Comparison of ENCODE assay signal across 12 cellular contexts in genomic region chr22:45903355-45904149, GRCh38.
DNase-seq lines count a peak whose midpoint lies in the region; ATAC-seq and TF ChIP-seq lines count a peak whose summit lies in the region.
"Had no signal": no experiment of that assay in that cellular context is flagged by ENCODE, and none has a peak within 500 bp of the region (broad histone marks: within the 10 kb centered on the region; RNA-seq: fewer than 3 reads in every experiment).

No MANE protein-coding gene starts in this region.

- peak overlapping the region; percentile 90 for H3K27ac Mint-ChIP-seq in neural progenitor cell
- H3K27ac Mint-ChIP-seq in mesothelial cell of epicardium = no peak overlapping the region

- peaks cover 19 to 42% (median 30%) of the 10 kb centered on the region in 11 experiments for H3K27me3 ChIP-seq in BLaER1 treated with 17β-estradiol and CSF1 and Interleukin-3, amounts not matched to agents 10 nM and 100 nM
- H3K27me3 ChIP-seq in PC-3 (ENCODE audit: low read length) (no peaks in the 10 kb centered on the region), neural progenitor cell (peaks cover 19% of the 10 kb centered on the region)

- DNase-seq in PC-3 = peak; percentile 60
- peak; percentile 55 for DNase-seq in epithelial cell of esophagus (ENCODE audit: low read depth)
- no peak for DNase-seq in neural progenitor cell (ENCODE audit: low spot score)
- DNase-seq in mesothelial cell of epicardium (ENCODE audit: low spot score in 2 of 2, unreplicated experiment in 2 of 2) = no peak
- no peak for DNase-seq in activated naive CD4-positive, alpha-beta T cell (lab: John Stamatoyannopoulos, UW)
- DNase-seq in AML-193 (lab: John Stamatoyannopoulos, UW) = no peak
- DNase-seq: DND-41; NCI-H1092 treated with DMSO at 0.1 percent for 48 hours; SHP77 treated with DMSO at 0.1 percent for 48 hours; stimulated activated CD8-positive, alpha-beta memory T cell treated with anti-CD3 and anti-CD28 coated beads, Interleukin-4, amount 100 ng/mL, for 48 hours had no signal

- POLR2A ChIA-PET in PC-3 (lab: Charles Lee; ENCODE audit: unreplicated experiment) = no interaction called here

- H3K9ac ChIP-seq in BLaER1 treated with 17β-estradiol and CSF1 and Interleukin-3, amounts not matched to agents 10 nM and 100 nM = peak overlapping the region in 3 of 11 experiments; percentile 21 to 32 (median 27); a peak in 3 of 22 replicates
- H3K9ac ChIP-seq in PC-3 (ENCODE audit: low read length) = peak overlapping the region; percentile 12; the same call in 1 of the 2 replicates
- no peak overlapping the region for H3K9ac ChIP-seq in neural progenitor cell

- H2AFZ ChIP-seq in PC-3 (ENCODE audit: low read length) (peak overlapping the region; percentile 59; the same call in 1 of the 2 replicates), neural progenitor cell (replicated peaks) (no peak overlapping the region)

- peak overlapping the region; percentile 58 to 84 (median 71) for H3K4me2 ChIP-seq in BLaER1 treated with 17β-estradiol and CSF1 and Interleukin-3, amounts not matched to agents 10 nM and 100 nM
- H3K4me2 ChIP-seq in PC-3 (ENCODE audit: low read length) (peak overlapping the region; percentile 79), neural progenitor cell (no peak overlapping the region)

- H3K4me1 Mint-ChIP-seq in neural progenitor cell (peaks cover 42% of the 10 kb centered on the region), mesothelial cell of epicardium (peaks cover 4% of the 10 kb centered on the region)

- H3K4me3 Mint-ChIP-seq in neural progenitor cell (no peak overlapping the region), mesothelial cell of epicardium (no peak overlapping the region)

- H3F3A ChIP-seq in PC-3 (ENCODE audit: low read length, unreplicated experiment) (no peaks in the 10 kb centered on the region), neural progenitor cell (ENCODE audit: low read depth) (peaks cover 33% of the 10 kb centered on the region)

- no peak for TF ChIP-seq CTCF in PC-3 (conservative IDR thresholded peaks at IDR 0.05; ENCODE audit: low read depth, low read length)
- no peak for TF ChIP-seq CTCF in epithelial cell of esophagus (IDR thresholded peaks at IDR 0.05; ENCODE audit: insufficient read depth, low read depth, low read length, missing control alignments)
- no peak for TF ChIP-seq CTCF in neural progenitor cell (IDR thresholded peaks at IDR 0.05)
- no peak for TF ChIP-seq CTCF in mesothelial cell of epicardium (IDR thresholded peaks at IDR 0.05; ENCODE audit: unreplicated experiment)

- no peaks in the 10 kb centered on the region for H3K36me3 ChIP-seq in BLaER1 treated with 17β-estradiol and CSF1 and Interleukin-3, amounts not matched to agents 10 nM and 100 nM
- H3K36me3 ChIP-seq in PC-3 (ENCODE audit: low read depth, low read length) = no peaks in the 10 kb centered on the region
- H3K36me3 ChIP-seq in neural progenitor cell = no peaks in the 10 kb centered on the region

- H3K79me2 ChIP-seq in PC-3 (ENCODE audit: low read length) (no peaks in the 10 kb centered on the region), neural progenitor cell (ENCODE audit: low read depth) (no peaks in the 10 kb centered on the region)

- H3K27ac ChIP-seq in BLaER1 treated with 17β-estradiol and CSF1 and Interleukin-3, amounts not matched to agents 10 nM and 100 nM = no peak overlapping the region
- H3K27ac ChIP-seq in PC-3 (ENCODE audit: low read length) (0 out of 2 replicates have a peak overlapping the region, but pooled peaks have one; percentile 23), neural progenitor cell (no peak overlapping the region)

- H3K4me1 ChIP-seq in BLaER1 treated with 17β-estradiol and CSF1 and Interleukin-3, amounts not matched to agents 10 nM and 100 nM = peaks cover 23 to 35% (median 30%) of the 10 kb centered on the region in 10 experiments
- peaks cover 18% of the 10 kb centered on the region for H3K4me1 ChIP-seq in PC-3 (ENCODE audit: insufficient read depth, low read length)
- peaks cover 36% of the 10 kb centered on the region for H3K4me1 ChIP-seq in neural progenitor cell

- H4K20me1 ChIP-seq in BLaER1 treated with 17β-estradiol and CSF1 and Interleukin-3, amounts not matched to agents 10 nM and 100 nM = peaks cover 0 to 53% (median 10%) of the 10 kb centered on the region in 11 experiments; a peak in 10 of 22 replicates
- H4K20me1 ChIP-seq in PC-3 (ENCODE audit: low read length) (no peaks in the 10 kb centered on the region), neural progenitor cell (ENCODE audit: low read depth) (peaks cover 11% of the 10 kb centered on the region)

- no TSS peak for BruUV-seq in PC-3 (replicated peaks; lab: Mats Ljungman, UMichigan)

- intact Hi-C loops in PC-3 (cut with micrococcal nuclease) = no loop called here

- no peaks in the 10 kb centered on the region for H3K9me2 ChIP-seq in PC-3 (replicated peaks; ENCODE audit: low read length)

- no peaks in the 10 kb centered on the region for H3K36me3 Mint-ChIP-seq in neural progenitor cell
- no peaks in the 10 kb centered on the region for H3K36me3 Mint-ChIP-seq in mesothelial cell of epicardium

- no peaks in the 10 kb centered on the region for H3K9me3 ChIP-seq in BLaER1 treated with 17β-estradiol and CSF1 and Interleukin-3, amounts not matched to agents 10 nM and 100 nM (replicated peaks in 1 of 11)
- H3K9me3 ChIP-seq in PC-3 (ENCODE audit: low read length) (no peaks in the 10 kb centered on the region), neural progenitor cell (ENCODE audit: low read depth) (no peaks in the 10 kb centered on the region)

- H3K9me3 Mint-ChIP-seq in neural progenitor cell (no peaks in the 10 kb centered on the region), mesothelial cell of epicardium (no peaks in the 10 kb centered on the region)

- H3K4me3 ChIP-seq in BLaER1 treated with 17β-estradiol and CSF1 and Interleukin-3, amounts not matched to agents 10 nM and 100 nM = 0 out of 20 replicates have a peak overlapping the region, but pooled peaks of 1 of the 10 experiments have one; percentile 7
- H3K4me3 ChIP-seq in PC-3 (ENCODE audit: low read length) = peak overlapping the region; percentile 48
- no peak overlapping the region for H3K4me3 ChIP-seq in epithelial cell of esophagus (ENCODE audit: low read length)
- no peak overlapping the region for H3K4me3 ChIP-seq in neural progenitor cell

- H3K27me3 Mint-ChIP-seq in neural progenitor cell (ENCODE audit: insufficient read depth, low read depth) (peaks cover 16% of the 10 kb centered on the region), mesothelial cell of epicardium (ENCODE audit: low read depth) (no peaks in the 10 kb centered on the region)

- CTCF ChIA-PET in PC-3 (lab: Charles Lee) = interaction anchor here (1.0 kb wide), 1 partner anchor 74 kb away, joined by 3 read pairs; no protein-coding TSS in a partner anchor

- ATAC-seq in PC-3 (peak; percentile 87), HG02885 (IDR thresholded peaks at IDR 0.05; ENCODE audit: poor library complexity, unreplicated experiment) (no peak)

Comparison
In these comparisons a context has a peak if more than half of its experiments do, and no peak if none do; other contexts are left out.
1. DNase-seq: peak in PC-3 (single experiment) and epithelial cell of esophagus (single experiment); none in neural progenitor cell (single experiment), mesothelial cell of epicardium (0 of 2), activated naive CD4-positive, alpha-beta T cell (0 of 4) and AML-193 (0 of 2).